In the genomic region with DNA sequence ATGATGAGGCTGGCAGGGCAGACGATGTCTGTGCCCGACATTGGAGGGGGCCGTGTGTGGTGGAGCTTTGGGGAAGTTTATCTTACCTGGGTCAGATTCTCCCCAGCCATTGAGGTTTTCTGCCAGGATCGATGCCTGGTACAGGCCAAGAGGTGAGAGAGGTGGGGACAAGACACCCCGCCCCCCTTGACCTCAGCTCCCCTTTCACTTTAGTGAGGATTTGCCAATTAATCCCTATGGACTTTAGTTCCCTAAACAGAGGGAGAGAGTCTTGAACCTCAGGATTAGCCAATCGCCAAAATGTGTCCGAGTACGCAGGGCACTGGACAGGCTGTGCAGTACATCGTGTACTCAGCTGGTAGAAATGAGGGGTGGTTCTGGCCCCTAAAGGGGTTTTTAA, we compare ENCODE assay signal across 1 cellular context.
TF ChIP-seq lines count a peak whose summit lies in the region.

No MANE protein-coding gene starts in this region.

TF ChIP-seq in WTC11, 78 proteins besides CTCF, POLR2A, EP300 and RAD21 (continued from another document):
- TF ChIP-seq, protein P1, sequence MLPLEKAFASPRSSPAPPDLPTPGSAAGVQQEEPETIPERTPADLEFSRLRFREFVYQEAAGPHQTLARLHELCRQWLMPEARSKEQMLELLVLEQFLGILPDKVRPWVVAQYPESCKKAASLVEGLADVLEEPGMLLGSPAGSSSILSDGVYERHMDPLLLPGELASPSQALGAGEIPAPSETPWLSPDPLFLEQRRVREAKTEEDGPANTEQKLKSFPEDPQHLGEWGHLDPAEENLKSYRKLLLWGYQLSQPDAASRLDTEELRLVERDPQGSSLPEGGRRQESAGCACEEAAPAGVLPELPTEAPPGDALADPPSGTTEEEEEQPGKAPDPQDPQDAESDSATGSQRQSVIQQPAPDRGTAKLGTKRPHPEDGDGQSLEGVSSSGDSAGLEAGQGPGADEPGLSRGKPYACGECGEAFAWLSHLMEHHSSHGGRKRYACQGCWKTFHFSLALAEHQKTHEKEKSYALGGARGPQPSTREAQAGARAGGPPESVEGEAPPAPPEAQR (CRISPR knock-in tag; IDR thresholded peaks at IDR 0.05): no peak
- TF ChIP-seq NFYB (CRISPR knock-in tag; conservative IDR thresholded peaks at IDR 0.05; ENCODE audit: low read depth) (no peak), HMGA2 (CRISPR knock-in tag; IDR thresholded peaks at IDR 0.05) (no peak), CREM (CRISPR knock-in tag; IDR thresholded peaks at IDR 0.05) (no peak), TP53 (CRISPR knock-in tag; IDR thresholded peaks at IDR 0.05) (no peak), TEAD1 (CRISPR knock-in tag; IDR thresholded peaks at IDR 0.05) (no peak), NFATC4 (CRISPR knock-in tag; IDR thresholded peaks at IDR 0.05) (no peak), ELF4 (CRISPR knock-in tag; IDR thresholded peaks at IDR 0.05; ENCODE audit: low read depth) (no peak), ESRRA (CRISPR knock-in tag; IDR thresholded peaks at IDR 0.05; ENCODE audit: borderline replicate concordance) (no peak), CBFB (CRISPR knock-in tag; IDR thresholded peaks at IDR 0.05; ENCODE audit: low read depth) (no peak), ZBTB21 (CRISPR knock-in tag; IDR thresholded peaks at IDR 0.05; ENCODE audit: borderline replicate concordance) (no peak), GRHL2 (CRISPR knock-in tag; IDR thresholded peaks at IDR 0.05; ENCODE audit: insufficient replicate concordance, severe bottlenecking) (no peak)
- TF ChIP-seq, protein P2, sequence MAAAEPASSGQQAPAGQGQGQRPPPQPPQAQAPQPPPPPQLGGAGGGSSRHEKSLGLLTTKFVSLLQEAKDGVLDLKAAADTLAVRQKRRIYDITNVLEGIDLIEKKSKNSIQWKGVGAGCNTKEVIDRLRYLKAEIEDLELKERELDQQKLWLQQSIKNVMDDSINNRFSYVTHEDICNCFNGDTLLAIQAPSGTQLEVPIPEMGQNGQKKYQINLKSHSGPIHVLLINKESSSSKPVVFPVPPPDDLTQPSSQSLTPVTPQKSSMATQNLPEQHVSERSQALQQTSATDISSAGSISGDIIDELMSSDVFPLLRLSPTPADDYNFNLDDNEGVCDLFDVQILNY (CRISPR knock-in tag; IDR thresholded peaks at IDR 0.05): no peak
- TF ChIP-seq, protein P3, sequence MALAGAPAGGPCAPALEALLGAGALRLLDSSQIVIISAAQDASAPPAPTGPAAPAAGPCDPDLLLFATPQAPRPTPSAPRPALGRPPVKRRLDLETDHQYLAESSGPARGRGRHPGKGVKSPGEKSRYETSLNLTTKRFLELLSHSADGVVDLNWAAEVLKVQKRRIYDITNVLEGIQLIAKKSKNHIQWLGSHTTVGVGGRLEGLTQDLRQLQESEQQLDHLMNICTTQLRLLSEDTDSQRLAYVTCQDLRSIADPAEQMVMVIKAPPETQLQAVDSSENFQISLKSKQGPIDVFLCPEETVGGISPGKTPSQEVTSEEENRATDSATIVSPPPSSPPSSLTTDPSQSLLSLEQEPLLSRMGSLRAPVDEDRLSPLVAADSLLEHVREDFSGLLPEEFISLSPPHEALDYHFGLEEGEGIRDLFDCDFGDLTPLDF (CRISPR knock-in tag; IDR thresholded peaks at IDR 0.05): no peak
- TF ChIP-seq, protein P4, sequence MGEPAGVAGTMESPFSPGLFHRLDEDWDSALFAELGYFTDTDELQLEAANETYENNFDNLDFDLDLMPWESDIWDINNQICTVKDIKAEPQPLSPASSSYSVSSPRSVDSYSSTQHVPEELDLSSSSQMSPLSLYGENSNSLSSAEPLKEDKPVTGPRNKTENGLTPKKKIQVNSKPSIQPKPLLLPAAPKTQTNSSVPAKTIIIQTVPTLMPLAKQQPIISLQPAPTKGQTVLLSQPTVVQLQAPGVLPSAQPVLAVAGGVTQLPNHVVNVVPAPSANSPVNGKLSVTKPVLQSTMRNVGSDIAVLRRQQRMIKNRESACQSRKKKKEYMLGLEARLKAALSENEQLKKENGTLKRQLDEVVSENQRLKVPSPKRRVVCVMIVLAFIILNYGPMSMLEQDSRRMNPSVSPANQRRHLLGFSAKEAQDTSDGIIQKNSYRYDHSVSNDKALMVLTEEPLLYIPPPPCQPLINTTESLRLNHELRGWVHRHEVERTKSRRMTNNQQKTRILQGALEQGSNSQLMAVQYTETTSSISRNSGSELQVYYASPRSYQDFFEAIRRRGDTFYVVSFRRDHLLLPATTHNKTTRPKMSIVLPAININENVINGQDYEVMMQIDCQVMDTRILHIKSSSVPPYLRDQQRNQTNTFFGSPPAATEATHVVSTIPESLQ (CRISPR knock-in tag; IDR thresholded peaks at IDR 0.05): no peak
TF ChIP-seq in WTC11: peak in this region for 0.
